9 cellular contexts compared by ENCODE assay signal in genomic region chr4:145248502-145248901, GRCh38.
"Had no signal": no experiment of that assay in that cellular context is flagged by ENCODE, and none has a peak within 500 bp of the region (broad histone marks: within the 10 kb centered on the region; RNA-seq: fewer than 3 reads in every experiment).

No MANE protein-coding gene starts in this region.

- H3K36me3 ChIP-seq: HAP-1 had no signal

- H2AFZ ChIP-seq: GM23248 had no signal

- DNase-seq: GM23248, GOT3, H7, HFFc6, KBM-7 had no signal

- H3K4me2 ChIP-seq: KMS-11 had no signal

- H3K9ac ChIP-seq: GM23248, KMS-11 had no signal

- H3K27ac ChIP-seq: GM23248, KMS-11 had no signal

- H3K4me1 ChIP-seq: HAP-1 had no signal

- H3K9me3 ChIP-seq: HAP-1 had no signal

- H3K4me3 Mint-ChIP-seq: HFFc6 had no signal

- H3K27ac Mint-ChIP-seq: HFFc6 had no signal

- H3K9me3 Mint-ChIP-seq: HFFc6 had no signal

- FAIRE-seq: HTR-8/SVneo had no signal

- H3K4me3 ChIP-seq: GM23248, HAP-1 had no signal

- ATAC-seq: HCT116 had no signal
